17 cellular contexts compared by ENCODE assay signal in genomic region chr6:157859775-157860504, GRCh38. TPM values are rescaled to one million over a fixed set of nuclear protein-coding genes. Genes with fewer than 3 reads are reported as not detected.
A peak's percentile ranks its signal among the peaks of the same experiment; 100 is the strongest.
DNase-seq lines count a peak whose midpoint lies in the region; ATAC-seq, FAIRE-seq and TF ChIP-seq lines count a peak whose summit lies in the region.
"Had no signal": no experiment of that assay in that cellular context is flagged by ENCODE, and none has a peak within 500 bp of the region (broad histone marks: within the 10 kb centered on the region; RNA-seq: fewer than 3 reads in every experiment).

No MANE protein-coding gene starts in this region.

- H3K36me3 ChIP-seq in HepG2 (replicated peaks in 1 of 2; ENCODE audit: control insufficient read depth in 1 of 2, insufficient read depth in 2 of 2, low read length in 2 of 2): no peaks in the 10 kb centered on the region
- H3K36me3 ChIP-seq: ascending aorta, thyroid gland had no signal

- POLR2A ChIA-PET in HepG2 (lab: Yijun Ruan, JAX): no interaction called here

- DNase-seq in activated naive CD4-positive, alpha-beta T cell treated with anti-CD3 and anti-CD28 coated beads, Interleukin-2, amount 50 U/mL, for 72 hours (ENCODE audit: low spot score in 2 of 2): no peak
- no peak for DNase-seq in T-helper 17 cell
- peak; percentile 36 for DNase-seq in HepG2 (ENCODE audit: low spot score)
- DNase-seq in NOMO-1 treated with DMSO at 0.1 percent for 48 hours (lab: John Stamatoyannopoulos, UW; ENCODE audit: unreplicated experiment): no peak
- DNase-seq in G401 (ENCODE audit: low spot score): no peak
- no peak for DNase-seq in NCI-H1092 (lab: John Stamatoyannopoulos, UW)
- DNase-seq: GM23248, hypothalamus, kidney, MM.1S, NCI-H1694 treated with DMSO at 0.1 percent for 48 hours, thyroid gland had no signal

- H2AFZ ChIP-seq in HepG2 (ENCODE audit: low read length): no peak overlapping the region
- H2AFZ ChIP-seq: GM23248 had no signal

- no peak for TF ChIP-seq EP300 in HepG2 (IDR thresholded peaks at IDR 0.05; ENCODE audit: low read depth in 2 of 2, low read length in 2 of 2)
- no peak for TF ChIP-seq EP300 in HepG2 (CRISPR knock-in tag; IDR thresholded peaks at IDR 0.05; ENCODE audit: borderline replicate concordance)

- peak overlapping the region; percentile 36 for H3K4me2 ChIP-seq in HepG2 (ENCODE audit: low read depth, low read length)

- H3K27ac Mint-ChIP-seq in activated naive CD4-positive, alpha-beta T cell treated with anti-CD3 and anti-CD28 coated beads, Interleukin-2, amount 50 U/mL, for 24 hours: no peak overlapping the region
- no peak overlapping the region for H3K27ac Mint-ChIP-seq in activated naive CD4-positive, alpha-beta T cell treated with anti-CD3 and anti-CD28 coated beads, Interleukin-2, amount 50 U/mL, for 72 hours
- H3K27ac Mint-ChIP-seq in T-helper 17 cell: peak overlapping the region; percentile 19
- H3K27ac Mint-ChIP-seq: memory B cell had no signal

- no peak overlapping the region for H3K4me3 ChIP-seq in HepG2 (replicated peaks in 1 of 3; ENCODE audit: insufficient read depth in 1 of 3, low read depth in 2 of 3, low read length in 3 of 3)
- H3K4me3 ChIP-seq: ascending aorta, GM23248, thyroid gland had no signal

- no TSS peak for BruUV-seq in HepG2 (replicated peaks; lab: Mats Ljungman, UMichigan)

- intact Hi-C loops in HepG2 (cut with micrococcal nuclease; ENCODE audit: unreplicated experiment): no loop called here

- ATAC-seq in activated naive CD4-positive, alpha-beta T cell treated with anti-CD3 and anti-CD28 coated beads, Interleukin-2, amount 50 U/mL, for 72 hours: no peak
- ATAC-seq in T-helper 17 cell: no peak
- peak; percentile 81 for ATAC-seq in HepG2
- no peak for ATAC-seq in HG02885 (IDR thresholded peaks at IDR 0.05; ENCODE audit: poor library complexity, unreplicated experiment)

- TF ChIP-seq CTCF in HepG2 (CRISPR knock-in tag; IDR thresholded peaks at IDR 0.05): no peak

- H3K9me3 ChIP-seq in T-helper 17 cell (ENCODE audit: control insufficient read depth, low read length, poor library complexity, severe bottlenecking) (peaks cover 2% of the 10 kb centered on the region), HepG2 (ENCODE audit: low read length) (no peaks in the 10 kb centered on the region)
- H3K9me3 ChIP-seq: thyroid gland had no signal

- WGBS in HepG2 (ENCODE audit: low lambda C conversion rate): 32% methylated on average over 7 of the region's 7 CpGs

- TF ChIP-seq RAD21 in HepG2 (CRISPR knock-in tag; IDR thresholded peaks at IDR 0.05): no peak

- H3K79me2 ChIP-seq in HepG2 (ENCODE audit: insufficient read depth, low read length): peaks cover 82% of the 10 kb centered on the region

- peaks cover 31% of the 10 kb centered on the region for H3K4me1 ChIP-seq in HepG2 (ENCODE audit: insufficient read depth, low read length)

- peaks cover 8% of the 10 kb centered on the region for H3K36me3 Mint-ChIP-seq in activated naive CD4-positive, alpha-beta T cell treated with anti-CD3 and anti-CD28 coated beads, Interleukin-2, amount 50 U/mL, for 24 hours
- H3K36me3 Mint-ChIP-seq in activated naive CD4-positive, alpha-beta T cell treated with anti-CD3 and anti-CD28 coated beads, Interleukin-2, amount 50 U/mL, for 72 hours: peaks cover 18 to 33% of the 10 kb centered on the region in 2 donors
- no peaks in the 10 kb centered on the region for H3K36me3 Mint-ChIP-seq in T-helper 17 cell (ENCODE audit: low read depth)

- FAIRE-seq in HepG2 (lab: Jason Lieb, UNC): no peak
- FAIRE-seq: GM18507, kidney had no signal

- no peaks in the 10 kb centered on the region for H3K27me3 ChIP-seq in HepG2 (ENCODE audit: control insufficient read depth in 1 of 2, insufficient read depth in 2 of 2, low read length in 2 of 2)
- H3K27me3 ChIP-seq: ascending aorta, thyroid gland had no signal

- peaks cover 38% of the 10 kb centered on the region for H4K20me1 ChIP-seq in HepG2 (ENCODE audit: insufficient read depth, low read length)

- H3K4me1 Mint-ChIP-seq in activated naive CD4-positive, alpha-beta T cell treated with anti-CD3 and anti-CD28 coated beads, Interleukin-2, amount 50 U/mL, for 24 hours: peaks cover 95% of the 10 kb centered on the region
- H3K4me1 Mint-ChIP-seq in T-helper 17 cell: peaks cover 35% of the 10 kb centered on the region

- in situ Hi-C loops in HepG2 (cut with HindIII; ENCODE audit: extremely low pct_ligation_motif_present, low pct_unique_long_range_greater_than_20kb) (no loop called here), G401 (cut with HindIII; ENCODE audit: low sequenced_read_pairs) (no loop called here)

- no peak for TF ChIP-seq POLR2A in HepG2 (IDR thresholded peaks at IDR 0.05; ENCODE audit: insufficient read depth in 1 of 2, low read depth in 2 of 2, low read length in 2 of 2)

- CTCF ChIA-PET in HepG2 (lab: Yijun Ruan, JAX; ENCODE audit: low intra/inter-chr PET ratio, low total read pairs): no interaction called here

- H3K27me3 Mint-ChIP-seq in activated naive CD4-positive, alpha-beta T cell treated with anti-CD3 and anti-CD28 coated beads, Interleukin-2, amount 50 U/mL, for 24 hours: no peaks in the 10 kb centered on the region
- no peaks in the 10 kb centered on the region for H3K27me3 Mint-ChIP-seq in T-helper 17 cell
- H3K27me3 Mint-ChIP-seq: memory B cell had no signal

- peak overlapping the region; percentile 63 for H3K4me3 Mint-ChIP-seq in activated naive CD4-positive, alpha-beta T cell treated with anti-CD3 and anti-CD28 coated beads, Interleukin-2, amount 50 U/mL, for 24 hours
- H3K4me3 Mint-ChIP-seq in T-helper 17 cell: peak overlapping the region; percentile 63
- H3K4me3 Mint-ChIP-seq: memory B cell had no signal

- no peak overlapping the region for H3K9ac ChIP-seq in HepG2 (ENCODE audit: insufficient read depth, low read depth, low read length)
- H3K9ac ChIP-seq: GM23248 had no signal

- no peaks in the 10 kb centered on the region for H3K9me3 Mint-ChIP-seq in activated naive CD4-positive, alpha-beta T cell treated with anti-CD3 and anti-CD28 coated beads, Interleukin-2, amount 50 U/mL, for 24 hours
- peaks cover 7 to 18% of the 10 kb centered on the region in 2 donors for H3K9me3 Mint-ChIP-seq in activated naive CD4-positive, alpha-beta T cell treated with anti-CD3 and anti-CD28 coated beads, Interleukin-2, amount 50 U/mL, for 72 hours

- peak overlapping the region; percentile 50 for H3K27ac ChIP-seq in HepG2 (ENCODE audit: extremely low read length, insufficient read depth, low read length)
- H3K27ac ChIP-seq: ascending aorta, GM23248, thyroid gland had no signal

TF ChIP-seq in HepG2, 621 proteins besides CTCF, POLR2A, EP300 and RAD21 (continues in another document):
- TF ChIP-seq SOX13 (IDR thresholded peaks at IDR 0.05): no peak
- TF ChIP-seq SOX13 (CRISPR knock-in tag; conservative IDR thresholded peaks at IDR 0.05 in 1 of 2, IDR thresholded peaks at IDR 0.05 in 1 of 2): peak in 1 of 2 experiments; percentile 21; a peak in 1 of 4 replicates
- TF ChIP-seq SKIL (CRISPR knock-in tag; IDR thresholded peaks at IDR 0.05; ENCODE audit: borderline replicate concordance): no peak
- TF ChIP-seq HHEX (CRISPR knock-in tag; IDR thresholded peaks at IDR 0.05): no peak
- TF ChIP-seq ZNF558 (CRISPR knock-in tag; IDR thresholded peaks at IDR 0.05; ENCODE audit: borderline replicate concordance): no peak

RNA-seq across cellular contexts. Expression of gene SNX9, which starts 36.9 kb away (rescaled TPM):
- total RNA-seq in activated naive CD4-positive, alpha-beta T cell treated with anti-CD3 and anti-CD28 coated beads, Interleukin-2, amount 50 U/mL, for 72 hours: 10 to 100 TPM; 27.6 to 35.0 TPM
- total RNA-seq in T-helper 17 cell: 10 to 100 TPM; 21.2 to 38.9 TPM
- 21.9 and 27.7 TPM in 2 replicates for total RNA-seq in HepG2 (2016; rRNA removed; fragmentation: Illumina TruSeq; extraction: Trizol)
- 3.3 and 3.5 TPM in 2 replicates for total RNA-seq in HepG2 (2016; cell fraction: cytosol; rRNA removed; fragmentation: Illumina TruSeq; extraction: Trizol; ENCODE audit: low read depth)
- 20.6 and 26.2 TPM in 2 replicates for total RNA-seq in HepG2 (2016; cell fraction: insoluble cytoplasmic fraction; rRNA removed; fragmentation: Illumina TruSeq; extraction: Trizol)
- 11.1 and 12.4 TPM in 2 replicates for total RNA-seq in HepG2 (2016; cell fraction: membrane; rRNA removed; fragmentation: Illumina TruSeq; extraction: Trizol)
- 15.6 and 15.7 TPM in 2 replicates for total RNA-seq in HepG2 (2016; cell fraction: nucleus; rRNA removed; fragmentation: Illumina TruSeq; extraction: Trizol)
- polyA plus RNA-seq in HepG2 (2011; rRNA removed): 35.2 and 36.0 TPM in 2 replicates
- 25.8 and 32.1 TPM in 2 replicates for polyA plus RNA-seq in HepG2 (2011; cell fraction: cytosol; rRNA removed)
- polyA plus RNA-seq in HepG2 (2011; cell fraction: nucleus; rRNA removed): 24.9 and 25.2 TPM in 2 replicates
- 29.4 and 32.2 TPM in 2 replicates for polyA plus RNA-seq in HepG2 (2012)
- polyA plus RNA-seq in HepG2 (2016; cell fraction: cytosol; fragmentation: Illumina TruSeq; extraction: Trizol; ENCODE audit: low read depth): 2.4 and 2.5 TPM in 2 replicates
- 27.0 and 29.7 TPM in 2 replicates for polyA plus RNA-seq in HepG2 (2016; cell fraction: insoluble cytoplasmic fraction; fragmentation: Illumina TruSeq; extraction: Trizol; ENCODE audit: low read depth)
- polyA plus RNA-seq in HepG2 (2016; cell fraction: membrane; fragmentation: Illumina TruSeq; extraction: Trizol; ENCODE audit: low read depth): 6.8 and 7.3 TPM in 2 replicates
- 20.8 and 21.2 TPM in 2 replicates for polyA plus RNA-seq in HepG2 (2016; cell fraction: nucleus; fragmentation: Illumina TruSeq; extraction: Trizol; ENCODE audit: insufficient read depth, low read depth)
- 17.0 and 19.8 TPM in 2 replicates for polyA minus RNA-seq in HepG2 (2011; rRNA and poly(A)+ RNA removed; ENCODE audit: low replicate concordance)
- polyA minus RNA-seq in HepG2 (2011; cell fraction: cytosol; rRNA and poly(A)+ RNA removed): 22.7 and 25.5 TPM in 2 replicates
- 26.1 and 28.5 TPM in 2 replicates for polyA minus RNA-seq in HepG2 (2011; cell fraction: nucleus; rRNA and poly(A)+ RNA removed)
- 13.2 and 20.5 TPM in 2 replicates for total RNA-seq in G401 (2014; rRNA removed; shearing (Covaris generic))
